ENCODE assay signal across 8 cellular contexts in genomic region chr10:21581421-21581834, GRCh38. TPM values are rescaled to one million over a fixed set of nuclear protein-coding genes. Genes with fewer than 3 reads are reported as not detected.
A peak's percentile ranks its signal among the peaks of the same experiment; 100 is the strongest.
DNase-seq lines count a peak whose midpoint lies in the region; ATAC-seq and TF ChIP-seq lines count a peak whose summit lies in the region.
"Not testable (repeated sequence)": the region's sequence is repeated elsewhere in the genome, so short reads cannot be mapped to it uniquely, and the experiment has no call there.

No MANE protein-coding gene starts in this region.

- H3K4me2 ChIP-seq in osteoblast (ENCODE audit: insufficient read depth, low read length) = not testable (repeated sequence)

- intact Hi-C loops in A673 (cut with micrococcal nuclease; ENCODE audit: unreplicated experiment) = not testable (repeated sequence)

- not testable (repeated sequence) for H2AFZ ChIP-seq in osteoblast (ENCODE audit: low read length)

- H3K4me1 ChIP-seq in A673 (ENCODE audit: insufficient read depth, low read length, poor library complexity, severe bottlenecking); osteoblast (ENCODE audit: insufficient read depth, low read length): not testable (repeated sequence)

- not testable (repeated sequence) for TF ChIP-seq CTCF in A673 (conservative IDR thresholded peaks at IDR 0.05; ENCODE audit: low read depth, low read length); choroid plexus epithelial cell (conservative IDR thresholded peaks at IDR 0.05; ENCODE audit: low read depth, low read length); osteoblast (IDR thresholded peaks at IDR 0.05; ENCODE audit: extremely low read depth, low read depth, low read length)

- not testable (repeated sequence) for H3K27me3 ChIP-seq in A673 (replicated peaks; ENCODE audit: insufficient read depth, low read depth, low read length, poor library complexity); osteoblast (ENCODE audit: insufficient read depth, low read length)

- not testable (repeated sequence) for H3K36me3 ChIP-seq in A673 (ENCODE audit: insufficient read depth, low read length, poor library complexity, severe bottlenecking); osteoblast (ENCODE audit: insufficient read depth, low read length)

- ATAC-seq in GM18868 (IDR thresholded peaks at IDR 0.05; ENCODE audit: unreplicated experiment) = peak; percentile 89
- peak; percentile 77 for ATAC-seq in GM21529 (IDR thresholded peaks at IDR 0.05; ENCODE audit: unreplicated experiment)
- peak; percentile 67 for ATAC-seq in HG02981 (IDR thresholded peaks at IDR 0.05; ENCODE audit: unreplicated experiment)
- peak; percentile 79 for ATAC-seq in HG03571 (IDR thresholded peaks at IDR 0.05; ENCODE audit: unreplicated experiment)

- not testable (repeated sequence) for H3K4me3 ChIP-seq in A673 (ENCODE audit: low read depth, low read length, poor library complexity, severe bottlenecking); choroid plexus epithelial cell (ENCODE audit: low read depth, low read length); osteoblast (ENCODE audit: insufficient read depth, low read length)

- not testable (repeated sequence) for DNase-seq in A673 (ENCODE audit: low spot score); osteoblast (ENCODE audit: insufficient read length, low spot score, missing footprints)
- peak; percentile 61 for DNase-seq in activated CD8-positive, alpha-beta memory T cell treated with anti-CD3 and anti-CD28 coated beads for 24 hours
- DNase-seq in choroid plexus epithelial cell (ENCODE audit: low read depth) = peak; percentile 46

- H3K9me3 ChIP-seq in A673 (ENCODE audit: low read depth, low read length, poor library complexity, severe bottlenecking); osteoblast (ENCODE audit: low read depth, low read length): not testable (repeated sequence)

- BruUV-seq in A673 (replicated peaks; lab: Mats Ljungman, UMichigan) = not testable (repeated sequence)

- H3K79me2 ChIP-seq in osteoblast (ENCODE audit: insufficient read depth, low read length) = peaks cover 91% of the 10 kb centered on the region

- peaks cover 13% of the 10 kb centered on the region for H4K20me1 ChIP-seq in osteoblast (ENCODE audit: insufficient read depth, low read length)

- CTCF ChIA-PET in A673 (lab: Charles Lee) = not testable (repeated sequence)

- POLR2A ChIA-PET in A673 (lab: Charles Lee; ENCODE audit: low non-redundant PET) = not testable (repeated sequence)

- H3K27ac ChIP-seq in A673 (ENCODE audit: low read depth, low read length, poor library complexity, severe bottlenecking) = peak overlapping the region; percentile 35
- H3K27ac ChIP-seq in osteoblast (ENCODE audit: low read depth, low read length) = peak overlapping the region; percentile 12

RNA-seq across cellular contexts. Expression of gene MLLT10, which starts 47.4 kb away (rescaled TPM):
- 58.4 and 60.0 TPM in 2 replicates for total RNA-seq in A673 (2021)
- total RNA-seq in osteoblast = 37.6 and 44.8 TPM in 2 replicates

RNA-seq across cellular contexts. Expression of gene SKIDA1, which starts 55.9 kb away (rescaled TPM):
- total RNA-seq in A673 (2021) = 4.4 and 4.9 TPM in 2 replicates
- total RNA-seq in osteoblast = 0.29 and 0.36 TPM in 2 replicates
